Comparison of ENCODE assay signal across 38 cellular contexts in the genomic region with DNA sequence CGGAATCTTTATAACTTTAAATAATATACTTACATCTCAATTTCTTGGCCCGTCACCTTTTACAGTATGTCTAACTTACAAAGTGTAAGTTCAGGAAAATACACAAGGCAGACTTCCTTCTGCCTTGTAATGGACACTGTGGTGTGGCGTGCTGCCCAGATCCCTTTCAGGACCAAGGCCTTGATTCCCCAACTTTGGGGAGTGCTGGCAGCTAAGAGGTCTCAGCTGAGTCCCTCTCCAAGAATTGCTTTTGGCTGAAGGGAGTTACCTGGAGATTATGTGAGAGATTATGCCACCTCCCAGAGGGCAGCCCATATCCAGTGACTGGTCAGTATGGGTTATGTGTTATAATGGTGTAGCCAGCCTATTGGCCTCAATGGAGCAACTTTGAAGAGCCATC. TPM values are rescaled to one million over a fixed set of nuclear protein-coding genes. Genes with fewer than 3 reads are reported as not detected.
"Had no signal": no experiment of that assay in that cellular context is flagged by ENCODE, and none has a peak within 500 bp of the region (broad histone marks: within the 10 kb centered on the region; RNA-seq: fewer than 3 reads in every experiment).

No MANE protein-coding gene starts in this region.

- FAIRE-seq: astrocyte, RCC 7860 had no signal

- H3K4me3 ChIP-seq: adrenal gland, MG63, PC-9 had no signal

- H3K27ac ChIP-seq: adrenal gland, brain microvascular endothelial cell, PC-9, RWPE1, VCaP had no signal

- H3K36me3 ChIP-seq: adrenal gland, brain microvascular endothelial cell, MG63 had no signal

- DNase-seq: activated B cell treated with CpG ODN at 0.5 μM for 24 hours; activated CD4-positive, alpha-beta T cell treated with anti-CD3 and anti-CD28 coated beads for 4 hours; activated CD4-positive, alpha-beta T cell treated with anti-CD3 and anti-CD28 coated beads, Interleukin-2, amount 50 U/mL, for 4 hours; activated CD4-positive, CD25-positive, alpha-beta regulatory T cell treated with anti-CD3 and anti-CD28 coated beads, Interleukin-2, amount 50 U/mL, for 72 hours; activated CD8-positive, alpha-beta memory T cell treated with anti-CD3 and anti-CD28 coated beads, Interleukin-2, amount 50 U/mL, for 4 hours; activated gamma-delta T cell treated with Interleukin-2 at 50 U/mL for 16 hours; activated naive CD4-positive, alpha-beta T cell treated with anti-CD3 and anti-CD28 coated beads for 36 hours; activated T-cell treated with anti-CD3 and anti-CD28 coated beads for 4 hours; activated T-cell treated with anti-CD3 and anti-CD28 coated beads, Interleukin-2, amount 50 U/mL, for 4 hours; brain microvascular endothelial cell; central memory CD4-positive, alpha-beta T cell; Kasumi-1; KG1; MG63; NCI-H1048; NCI-H1105 treated with DMSO at 0.1 percent for 48 hours; NCI-H1436; NCI-H1694 treated with DMSO at 0.1 percent for 48 hours; NCI-H2029 treated with DMSO at 0.1 percent for 48 hours; NCI-H2107; NCI-H2171; NCI-H510A treated with DMSO at 0.1 percent for 48 hours; NCI-H526 treated with DMSO at 0.1 percent for 48 hours; NCI-H774; PC-9; SIG-M5; T-cell; T-helper 2 cell; T-helper 9 cell had no signal

- ATAC-seq: activated naive CD4-positive, alpha-beta T cell treated with anti-CD3 and anti-CD28 coated beads, Interleukin-2, amount 50 U/mL, for 72 hours; activated T-cell treated with anti-CD3 and anti-CD28 coated beads, Interleukin-2, amount 50 U/mL, for 4 hours; Right ventricle myocardium inferior; SK-N-SH treated with all-trans-retinoic acid at 6 μM for 48 hours; T-cell had no signal

- H3K27me3 ChIP-seq: adrenal gland, brain microvascular endothelial cell, MG63 had no signal

- H3K4me1 ChIP-seq: adrenal gland had no signal

- H3K9me3 ChIP-seq: adrenal gland, MG63 had no signal

RNA-seq across cellular contexts. Expression of gene BATF, which starts 21.2 kb away (rescaled TPM):
- total RNA-seq: astrocyte, cerebellum had no signal
